8 cellular contexts compared by ENCODE assay signal in genomic region chr6:3732345-3733141, GRCh38. TPM values are rescaled to one million over a fixed set of nuclear protein-coding genes. Genes with fewer than 3 reads are reported as not detected.
DNase-seq lines count a peak whose midpoint lies in the region; ATAC-seq and TF ChIP-seq lines count a peak whose summit lies in the region.

No MANE protein-coding gene starts in this region.

- no peak overlapping the region for H3K27ac Mint-ChIP-seq in CD4-positive, CD25-positive, alpha-beta regulatory T cell
- peak overlapping the region; percentile 63 for H3K27ac Mint-ChIP-seq in HFFc6

- H3K79me1 ChIP-seq in mesendoderm (ENCODE audit: low read length), result no peaks in the 10 kb centered on the region

- intact Hi-C loops in dorsolateral prefrontal cortex (cut with DNase I), result loop anchor here (2.0 to 10.0 kb wide), 5 partner anchors 280 to 608 kb away; no protein-coding TSS in a partner anchor

- no peak overlapping the region for H3K4ac ChIP-seq in mesendoderm (ENCODE audit: low read depth, low read length)

- no peaks in the 10 kb centered on the region for H3K79me2 ChIP-seq in mesendoderm (ENCODE audit: control insufficient read depth, insufficient read depth, low read length)

- WGBS in mesendoderm (ENCODE audit: extremely low coverage, insufficient coverage, low lambda C conversion rate), result no CpG with 5 or more reads among the region's 16 CpGs

- no peaks in the 10 kb centered on the region for H3K36me3 ChIP-seq in CD4-positive, CD25-positive, alpha-beta regulatory T cell (ENCODE audit: control insufficient read depth, insufficient read depth, low read length)
- H3K36me3 ChIP-seq in mesendoderm (ENCODE audit: control insufficient read depth, insufficient read depth, low read length), result no peaks in the 10 kb centered on the region

- H4K5ac ChIP-seq in mesendoderm (ENCODE audit: low read length), result no peak overlapping the region

- H3K27ac ChIP-seq in CD4-positive, CD25-positive, alpha-beta regulatory T cell (ENCODE audit: insufficient read depth, low read length, poor library complexity, severe bottlenecking), result no peak overlapping the region
- H3K27ac ChIP-seq in dorsolateral prefrontal cortex (peak overlapping the region in 6 of 59 donors; percentile 7 to 25 (median 10)), mesendoderm (ENCODE audit: low read depth, low read length) (no peak overlapping the region)

- no peak overlapping the region for H3K9ac ChIP-seq in mesendoderm (ENCODE audit: low read length)

- no peaks in the 10 kb centered on the region for H3K27me3 ChIP-seq in CD4-positive, CD25-positive, alpha-beta regulatory T cell (ENCODE audit: control insufficient read depth, insufficient read depth, low read length)
- H3K27me3 ChIP-seq in dorsolateral prefrontal cortex (no peaks in the 10 kb centered on the region), mesendoderm (ENCODE audit: insufficient read depth, low read length, poor library complexity) (no peaks in the 10 kb centered on the region)

- peak overlapping the region; percentile 35 for H3K4me3 ChIP-seq in CD4-positive, CD25-positive, alpha-beta regulatory T cell (ENCODE audit: low read depth, low read length)
- H3K4me3 ChIP-seq in dorsolateral prefrontal cortex (peak overlapping the region in 6 of 59 donors; percentile 7 to 40 (median 10)), mesendoderm (ENCODE audit: low read length) (no peak overlapping the region)

- no peak overlapping the region for H2AK5ac ChIP-seq in mesendoderm (ENCODE audit: low read length)

- H3K9me3 ChIP-seq in CD4-positive, CD25-positive, alpha-beta regulatory T cell (ENCODE audit: control insufficient read depth in 2 of 2, low read length in 2 of 2), result no peaks in the 10 kb centered on the region

- H2BK15ac ChIP-seq in mesendoderm (replicated peaks; ENCODE audit: low read depth), result no peak overlapping the region

- DNase-seq in CD4-positive, CD25-positive, alpha-beta regulatory T cell, result peak; percentile 42 to 59 (median 56)
- peak; percentile 62 for DNase-seq in HFFc6
- peak; percentile 96 for DNase-seq in NCI-H748 treated with DMSO at 0.1 percent for 48 hours (lab: John Stamatoyannopoulos, UW)
- DNase-seq in activated CD4-positive, alpha-beta T cell treated with anti-CD3 and anti-CD28 coated beads, Interleukin-2, amount 50 U/mL, for 48 hours, result peak; percentile 65 to 73
- peak; percentile 69 to 87 (median 85) for DNase-seq in dorsolateral prefrontal cortex
- peak; percentile 67 for DNase-seq in mesendoderm
- peak; percentile 40 to 43 for DNase-seq in stimulated activated CD8-positive, alpha-beta memory T cell treated with anti-CD3 and anti-CD28 coated beads, Interleukin-2, amount 100 ng/mL, for 1 hour (ENCODE audit: low read depth in 2 of 2)

- peak; percentile 61 to 74 for ATAC-seq in CD4-positive, CD25-positive, alpha-beta regulatory T cell (ENCODE audit: low read depth in 2 of 2)
- ATAC-seq in HG03442 (IDR thresholded peaks at IDR 0.05; ENCODE audit: unreplicated experiment), result no peak

- H3K4me3 Mint-ChIP-seq in CD4-positive, CD25-positive, alpha-beta regulatory T cell, result no peak overlapping the region
- no peak overlapping the region for H3K4me3 Mint-ChIP-seq in HFFc6

- H3K56ac ChIP-seq in mesendoderm (ENCODE audit: low read length), result no peak overlapping the region

- H3K27me3 Mint-ChIP-seq in CD4-positive, CD25-positive, alpha-beta regulatory T cell, result peaks cover 22% of the 10 kb centered on the region
- H3K27me3 Mint-ChIP-seq in HFFc6 (ENCODE audit: insufficient read depth), result peaks cover 15% of the 10 kb centered on the region

- no peak overlapping the region for H2BK5ac ChIP-seq in mesendoderm (ENCODE audit: low read length)

- no peaks in the 10 kb centered on the region for H3K9me3 Mint-ChIP-seq in CD4-positive, CD25-positive, alpha-beta regulatory T cell
- H3K9me3 Mint-ChIP-seq in HFFc6, result no peaks in the 10 kb centered on the region

- H3K4me1 Mint-ChIP-seq in CD4-positive, CD25-positive, alpha-beta regulatory T cell, result peaks cover 0 to 4% (median under 1%) of the 10 kb centered on the region in 4 donors
- H3K4me1 Mint-ChIP-seq in HFFc6 (ENCODE audit: low read depth), result peaks cover 44% of the 10 kb centered on the region

- H2BK120ac ChIP-seq in mesendoderm (ENCODE audit: low read depth, low read length), result no peak overlapping the region

- peak; percentile 94 for TF ChIP-seq CTCF in HFFc6 (IDR thresholded peaks at IDR 0.05)
- TF ChIP-seq CTCF in dorsolateral prefrontal cortex (IDR thresholded peaks at IDR 0.05 in 54 of 56, conservative IDR thresholded peaks at IDR 0.05 in 2 of 56; ENCODE audit: low read depth in 1 of 56, partially characterized antibody in 56 of 56), result peak; percentile 64 to 98 (median 92)

- peaks cover 5% of the 10 kb centered on the region for H3K36me3 Mint-ChIP-seq in CD4-positive, CD25-positive, alpha-beta regulatory T cell
- H3K36me3 Mint-ChIP-seq in HFFc6 (ENCODE audit: low read depth), result peaks cover 68% of the 10 kb centered on the region

- no peak overlapping the region for H4K8ac ChIP-seq in mesendoderm (ENCODE audit: low read depth, low read length)

- H3K4me2 ChIP-seq in mesendoderm (ENCODE audit: low read length), result no peak overlapping the region

- no peak overlapping the region for H3K18ac ChIP-seq in mesendoderm (ENCODE audit: low read length)

- no peak overlapping the region for H3K23ac ChIP-seq in mesendoderm (ENCODE audit: low read length)

- no peaks in the 10 kb centered on the region for H3K4me1 ChIP-seq in CD4-positive, CD25-positive, alpha-beta regulatory T cell (ENCODE audit: control insufficient read depth, insufficient read depth, low read length, poor library complexity, severe bottlenecking)
- H3K4me1 ChIP-seq in mesendoderm (ENCODE audit: control insufficient read depth, low read depth, low read length), result no peaks in the 10 kb centered on the region

RNA-seq across cellular contexts. Expression of gene PXDC1, which starts 19.0 kb away (rescaled TPM):
- total RNA-seq in CD4-positive, CD25-positive, alpha-beta regulatory T cell, result 1.1 TPM
- polyA plus RNA-seq in CD4-positive, CD25-positive, alpha-beta regulatory T cell, result not detected
- 10 to 100 TPM; 63.1 to 97.5 (median 72.8) TPM for total RNA-seq in HFFc6 (2021; fragmentation: NEBNext Ultra II Directional; extraction: Animal tissue kit (Norgen Biotek cat#: 25700))
- 10 to 100 TPM in 115 of 120 experiments, 1 to 10 TPM in 5; 8.4 to 47.3 (median 17.5) TPM for total RNA-seq in dorsolateral prefrontal cortex
- 1.2 TPM for polyA plus RNA-seq in mesendoderm (2013, experiment 1 of 2)
- polyA plus RNA-seq in mesendoderm (2013, experiment 2 of 2), result 1.3 TPM

Comparison
In these comparisons a context has a peak if more than half of its experiments do, and no peak if none do; other contexts are left out.
1. DNase-seq: peak in every context shown above with its lines; median percentile 96 in NCI-H748 treated with DMSO at 0.1 percent for 48 hours; 85 in dorsolateral prefrontal cortex; 69 in activated CD4-positive, alpha-beta T cell treated with anti-CD3 and anti-CD28 coated beads, Interleukin-2, amount 50 U/mL, for 48 hours; 67 in mesendoderm; 62 in HFFc6; 56 in CD4-positive, CD25-positive, alpha-beta regulatory T cell; 42 in stimulated activated CD8-positive, alpha-beta memory T cell treated with anti-CD3 and anti-CD28 coated beads, Interleukin-2, amount 100 ng/mL, for 1 hour.